19 cellular contexts compared by ENCODE assay signal in genomic region chr4:33477715-33478114, GRCh38.
"Had no signal": no experiment of that assay in that cellular context is flagged by ENCODE, and none has a peak within 500 bp of the region (broad histone marks: within the 10 kb centered on the region; RNA-seq: fewer than 3 reads in every experiment).

No MANE protein-coding gene starts in this region.

- H3K4me1 ChIP-seq: esophagus muscularis mucosa, gastrocnemius medialis, heart right ventricle, right atrium auricular region, sigmoid colon had no signal

- H3K9me3 ChIP-seq: esophagus muscularis mucosa, gastrocnemius medialis, heart right ventricle, neutrophil, right atrium auricular region, sigmoid colon had no signal

- FAIRE-seq: islet of Langerhans had no signal

- DNase-seq: effector memory CD8-positive, alpha-beta T cell; gastrocnemius medialis; heart right ventricle; hypothalamus; kidney glomerular epithelial cell; mesendoderm; naive B cell; nephron progenitor cell; posterior cingulate gyrus; sigmoid colon; stimulated activated CD4-positive, alpha-beta T cell treated with anti-CD3 and anti-CD28 coated beads, Interleukin-2, amount 100 ng/mL, for 24 hours; stimulated activated naive CD4-positive, alpha-beta T cell treated with Interleukin-2 at 50 U/mL for 16 hours; trophoblast cell had no signal

- H3K36me3 ChIP-seq: esophagus muscularis mucosa, gastrocnemius medialis, heart right ventricle, neutrophil, right atrium auricular region, sigmoid colon had no signal

- H3K27ac ChIP-seq: epithelial cell of prostate, esophagus muscularis mucosa, gastrocnemius medialis, heart right ventricle, neutrophil, right atrium auricular region, sigmoid colon, skin epidermis had no signal

- H3K4me3 ChIP-seq: esophagus muscularis mucosa, gastrocnemius medialis, heart right ventricle, right atrium auricular region, sigmoid colon, skin epidermis had no signal

- ATAC-seq: effector memory CD8-positive, alpha-beta T cell; gastrocnemius medialis; heart right ventricle had no signal

- H3K27me3 ChIP-seq: esophagus muscularis mucosa, gastrocnemius medialis, heart right ventricle, neutrophil, right atrium auricular region, sigmoid colon had no signal
